In genomic region chr9:77961541-77961940, GRCh38 we compare ENCODE assay signal across 14 cellular contexts.
DNase-seq lines count a peak whose midpoint lies in the region; ATAC-seq and TF ChIP-seq lines count a peak whose summit lies in the region.
"Had no signal": no experiment of that assay in that cellular context is flagged by ENCODE, and none has a peak within 500 bp of the region (broad histone marks: within the 10 kb centered on the region; RNA-seq: fewer than 3 reads in every experiment).

No MANE protein-coding gene starts in this region.

- H2AFZ ChIP-seq in DND-41 (ENCODE audit: low read depth, low read length) (no peak overlapping the region), SK-N-SH (ENCODE audit: low read depth) (no peak overlapping the region)

- TF ChIP-seq RAD21 in SK-N-SH (IDR thresholded peaks at IDR 0.05; ENCODE audit: low read length), result no peak

- CTCF ChIA-PET in SK-N-SH (lab: Yijun Ruan, JAX), result no interaction called here

- H3K79me2 ChIP-seq in DND-41 (ENCODE audit: insufficient read depth, low read length) (peaks cover 100% of the 10 kb centered on the region), SK-N-SH (ENCODE audit: insufficient read depth) (peaks cover 97% of the 10 kb centered on the region)

- H3K27me3 ChIP-seq in DND-41 (ENCODE audit: insufficient read depth, low read length, poor library complexity) (no peaks in the 10 kb centered on the region), SK-N-SH (ENCODE audit: insufficient read depth) (no peaks in the 10 kb centered on the region), esophagus squamous epithelium (no peaks in the 10 kb centered on the region)
- H3K27me3 ChIP-seq: dorsolateral prefrontal cortex had no signal

- POLR2A ChIA-PET in SK-N-SH (lab: Yijun Ruan, JAX), result no interaction called here

- H3K9me2 ChIP-seq in SK-N-SH, result no peaks in the 10 kb centered on the region

- no peak for TF ChIP-seq POLR2A in esophagus squamous epithelium (IDR thresholded peaks at IDR 0.05)

- no peaks in the 10 kb centered on the region for H3K36me3 ChIP-seq in DND-41 (ENCODE audit: insufficient read depth, low read length)
- no peaks in the 10 kb centered on the region for H3K36me3 ChIP-seq in SK-N-SH (replicated peaks in 1 of 2; ENCODE audit: control insufficient read depth in 1 of 2, insufficient read depth in 2 of 2, low read length in 1 of 2)
- H3K36me3 ChIP-seq in esophagus squamous epithelium, result no peaks in the 10 kb centered on the region
- H3K36me3 ChIP-seq: WERI-Rb-1 had no signal

- TF ChIP-seq CTCF in DND-41 (IDR thresholded peaks at IDR 0.05; ENCODE audit: borderline replicate concordance, extremely low read depth, low read length, poor library complexity, severe bottlenecking) (no peak), SK-N-SH (IDR thresholded peaks at IDR 0.05) (no peak), esophagus squamous epithelium (IDR thresholded peaks at IDR 0.05) (no peak)

- H3K4me1 ChIP-seq in DND-41 (ENCODE audit: insufficient read depth, low read length) (peaks cover 37% of the 10 kb centered on the region), SK-N-SH (ENCODE audit: control insufficient read depth in 1 of 2, insufficient read depth in 2 of 2, low read depth in 1 of 2, low read length in 1 of 2) (peaks cover 18 to 29% of the 10 kb centered on the region in 2 experiments), esophagus squamous epithelium (peaks cover 0 to 59% (median 14%) of the 10 kb centered on the region in 3 donors)

- peak overlapping the region; percentile 39; the same call in 1 of the 2 replicates for H3K27ac ChIP-seq in DND-41 (ENCODE audit: low read length)
- peak overlapping the region; percentile 67 to 85 for H3K27ac ChIP-seq in SK-N-SH (ENCODE audit: low read depth in 2 of 2, low read length in 1 of 2)
- H3K27ac ChIP-seq in esophagus squamous epithelium, result peak overlapping the region in 3 of 4 donors; percentile 19 to 42 (median 42)
- H3K27ac ChIP-seq: WERI-Rb-1 had no signal

- TF ChIP-seq EP300 in SK-N-SH (IDR thresholded peaks at IDR 0.05; ENCODE audit: borderline replicate concordance in 1 of 2, low read depth in 1 of 2, low read length in 1 of 2), result peak in 1 of 2 experiments; percentile 36; a peak in 1 of 4 replicates

- H4K20me1 ChIP-seq in DND-41 (ENCODE audit: insufficient read depth, low read length) (peaks cover 37% of the 10 kb centered on the region), SK-N-SH (ENCODE audit: insufficient read depth) (peaks cover 6% of the 10 kb centered on the region; the same call in 1 of the 2 replicates)

- ATAC-seq in DND-41 (ENCODE audit: insufficient read depth, low read depth), result no peak
- no peak for ATAC-seq in GM21717 (IDR thresholded peaks at IDR 0.05; ENCODE audit: unreplicated experiment)
- no peak for ATAC-seq in HG03159 (IDR thresholded peaks at IDR 0.05; ENCODE audit: unreplicated experiment)

- DNase-seq in DND-41 (no peak), SK-N-SH (no peak), esophagus squamous epithelium (lab: John Stamatoyannopoulos, UW) (no peak), pulmonary artery endothelial cell (ENCODE audit: low read depth, low spot score) (peak; percentile 13), foreskin melanocyte (no peak)
- no peak for DNase-seq in activated CD4-positive, alpha-beta T cell treated with anti-CD3 and anti-CD28 coated beads, Interleukin-2, amount 50 U/mL, for 1 hour
- DNase-seq: activated CD8-positive, alpha-beta memory T cell treated with anti-CD3 and anti-CD28 coated beads, Interleukin-2, amount 50 U/mL, for 4 hours; activated naive CD8-positive, alpha-beta T cell treated with anti-CD3 and anti-CD28 coated beads, Interleukin-2, amount 10 ng/mL, durations not matched to agents 7 days and 5 days; dorsolateral prefrontal cortex; NCI-H2227 treated with DMSO at 0.1 percent for 48 hours; nephron progenitor cell; WERI-Rb-1 had no signal

- 94% methylated on average over 1 of the region's 1 CpG for WGBS in SK-N-SH (ENCODE audit: low lambda C conversion rate)
- WGBS in esophagus squamous epithelium, 2 donors, result 35 to 40% methylated on average over 1 of the region's 1 CpG

- H3K4me2 ChIP-seq in DND-41 (ENCODE audit: insufficient read depth, low read length), result no peak overlapping the region
- H3K4me2 ChIP-seq in SK-N-SH, result peak overlapping the region; percentile 49

- H3K4me3 ChIP-seq in DND-41 (ENCODE audit: low read depth in 1 of 2, low read length in 2 of 2) (no peak overlapping the region), SK-N-SH (ENCODE audit: low read depth in 2 of 2, low read length in 1 of 2) (no peak overlapping the region), esophagus squamous epithelium (no peak overlapping the region)
- H3K4me3 ChIP-seq: dorsolateral prefrontal cortex had no signal

- H3F3A ChIP-seq in SK-N-SH (replicated peaks; ENCODE audit: insufficient read depth), result peaks cover 12% of the 10 kb centered on the region

- H3K9ac ChIP-seq in DND-41 (ENCODE audit: low read depth, low read length), result no peak overlapping the region
- H3K9ac ChIP-seq in SK-N-SH, result peak overlapping the region; percentile 12; the same call in 1 of the 2 replicates

- H3K9me3 ChIP-seq in DND-41 (ENCODE audit: insufficient read depth, low read length, severe bottlenecking), result no peaks in the 10 kb centered on the region
- H3K9me3 ChIP-seq in SK-N-SH, result no peaks in the 10 kb centered on the region
- H3K9me3 ChIP-seq in esophagus squamous epithelium, result no peaks in the 10 kb centered on the region

- intact Hi-C loops in esophagus squamous epithelium (cut with DNase I), result no loop called here

TF ChIP-seq in SK-N-SH, 30 proteins besides CTCF, POLR2A, EP300 and RAD21:
- TF ChIP-seq USF2 (IDR thresholded peaks at IDR 0.05; ENCODE audit: borderline replicate concordance, low read depth, low read length), result no peak
- no peak for TF ChIP-seq TAF1 (IDR thresholded peaks at IDR 0.05; ENCODE audit: borderline replicate concordance, low read depth, low read length)
- TF ChIP-seq NRF1 (IDR thresholded peaks at IDR 0.05; ENCODE audit: low read depth, low read length), result no peak
- TF ChIP-seq EZH2phosphoT487 (IDR thresholded peaks at IDR 0.05; ENCODE audit: borderline replicate concordance, low read depth), result no peak
- TF ChIP-seq JUND (IDR thresholded peaks at IDR 0.05), result peak; percentile 28
- TF ChIP-seq CHD2 (IDR thresholded peaks at IDR 0.05; ENCODE audit: low read length, partially characterized antibody), result no peak
- TF ChIP-seq TCF12 (IDR thresholded peaks at IDR 0.05), result peak; percentile 27; the same call in 1 of the 2 replicates
- TF ChIP-seq FOSL2 (IDR thresholded peaks at IDR 0.05; ENCODE audit: borderline replicate concordance, low read depth), result peak; percentile 16; the same call in 1 of the 2 replicates
- no peak for TF ChIP-seq ZBTB33 (IDR thresholded peaks at IDR 0.05; ENCODE audit: borderline replicate concordance, low read depth)
- peak; percentile 63 for TF ChIP-seq PBX3 (IDR thresholded peaks at IDR 0.05)
- no peak for TF ChIP-seq USF1 (IDR thresholded peaks at IDR 0.05; ENCODE audit: borderline replicate concordance, low read depth)
- no peak for TF ChIP-seq GATA2 (CRISPR knock-in tag; IDR thresholded peaks at IDR 0.05)
- no peak for TF ChIP-seq SIN3A (IDR thresholded peaks at IDR 0.05; ENCODE audit: borderline replicate concordance, low read depth, low read length)
